Comparison of ENCODE assay signal across 8 cellular contexts in genomic region chr7:100829150-100829716, GRCh38. TPM values are rescaled to one million over a fixed set of nuclear protein-coding genes. Genes with fewer than 3 reads are reported as not detected.
A peak's percentile ranks its signal among the peaks of the same experiment; 100 is the strongest.
DNase-seq lines count a peak whose midpoint lies in the region; ATAC-seq, FAIRE-seq and TF ChIP-seq lines count a peak whose summit lies in the region.
"Had no signal": no experiment of that assay in that cellular context is flagged by ENCODE, and none has a peak within 500 bp of the region (broad histone marks: within the 10 kb centered on the region; RNA-seq: fewer than 3 reads in every experiment).

No MANE protein-coding gene starts in this region.

- H3K4me3 ChIP-seq in H1 (ENCODE audit: extremely low read depth in 1 of 4, insufficient read depth in 2 of 4, low read depth in 3 of 4, low read length in 4 of 4): peak overlapping the region in 1 of 4 experiments; percentile 100; a peak in 1 of 8 replicates
- no peak overlapping the region for H3K4me3 ChIP-seq in mesodermal cell (ENCODE audit: extremely low read depth, insufficient read depth, low read length, poor library complexity, severe bottlenecking)

- peaks cover 0 to 11% (median 9%) of the 10 kb centered on the region in 4 experiments; a peak in 6 of 7 replicates for H3K4me1 ChIP-seq in H1 (replicated peaks in 1 of 4; ENCODE audit: control insufficient read depth in 3 of 4, insufficient read depth in 4 of 4, low read length in 3 of 4)
- peaks cover 13% of the 10 kb centered on the region for H3K4me1 ChIP-seq in mesodermal cell (ENCODE audit: control insufficient read depth, insufficient read depth, low read length, poor library complexity, severe bottlenecking)

- no peaks in the 10 kb centered on the region for H3K9me3 ChIP-seq in CD4-positive, alpha-beta T cell (ENCODE audit: control insufficient read depth, low read length)
- H3K9me3 ChIP-seq in H1 (ENCODE audit: insufficient read depth in 2 of 2, low read depth in 1 of 2, low read length in 1 of 2) (no peaks in the 10 kb centered on the region), mesodermal cell (ENCODE audit: control insufficient read depth, low read length) (no peaks in the 10 kb centered on the region)
- H3K9me3 ChIP-seq: ascending aorta had no signal

- no peak for TF ChIP-seq CTCF in CD4-positive, alpha-beta T cell (IDR thresholded peaks at IDR 0.05)
- no peak for TF ChIP-seq CTCF in H1 (IDR thresholded peaks at IDR 0.05; ENCODE audit: control extremely low read depth in 1 of 3, insufficient read depth in 1 of 3, low read depth in 1 of 3, low read length in 3 of 3)

- no peak overlapping the region for H3K14ac ChIP-seq in H1 (ENCODE audit: insufficient read length)

- peak overlapping the region; percentile 42 for H3K4me3 Mint-ChIP-seq in CD4-positive, alpha-beta T cell
- no peak overlapping the region for H3K4me3 Mint-ChIP-seq in activated T-cell treated with anti-CD3 and anti-CD28 coated beads, Interleukin-2, amount 50 U/mL, for 4 hours
- H3K4me3 Mint-ChIP-seq: activated CD8-positive, alpha-beta T cell treated with anti-CD3 and anti-CD28 coated beads for 36 hours had no signal

- no peak overlapping the region; the same call in 1 of the 2 replicates for H2AK5ac ChIP-seq in H1 (ENCODE audit: low read depth, low read length)

- H3K4me2 ChIP-seq in H1 (ENCODE audit: insufficient read depth in 1 of 2, low read depth in 2 of 2, low read length in 2 of 2): peak overlapping the region; percentile 34 to 82; a peak in 3 of 4 replicates

- H3K56ac ChIP-seq in H1 (replicated peaks; ENCODE audit: insufficient read length, low read depth, low read length): no peak overlapping the region

- intact Hi-C loops in CD4-positive, alpha-beta T cell (cut with DNase I, micrococcal nuclease): no loop called here

- H3K23ac ChIP-seq in H1 (ENCODE audit: insufficient read length): no peak overlapping the region

- H3K4me1 Mint-ChIP-seq in CD4-positive, alpha-beta T cell (ENCODE audit: low read depth): peaks cover 24% of the 10 kb centered on the region
- H3K4me1 Mint-ChIP-seq in activated T-cell treated with anti-CD3 and anti-CD28 coated beads, Interleukin-2, amount 50 U/mL, for 4 hours (ENCODE audit: low read depth): peaks cover 17% of the 10 kb centered on the region

- TF ChIP-seq EP300 in H1 (IDR thresholded peaks at IDR 0.05; ENCODE audit: borderline replicate concordance in 1 of 2, low read depth in 2 of 2, low read length in 2 of 2): no peak

- H3K18ac ChIP-seq in H1 (ENCODE audit: extremely low read depth, low read length): no peak overlapping the region; the same call in none of the 2 replicates

- FAIRE-seq in H1 (lab: Jason Lieb, UNC): no peak

- no peak for DNase-seq in CD4-positive, alpha-beta T cell
- DNase-seq in H1 (ENCODE audit: low read depth in 1 of 2, low spot score in 2 of 2) (no peak), NCI-H345 treated with DMSO at 0.1 percent for 48 hours (lab: John Stamatoyannopoulos, UW; ENCODE audit: unreplicated experiment) (no peak), NCI-H226 (no peak)
- DNase-seq in activated T-cell treated with anti-CD3 and anti-CD28 coated beads, Interleukin-2, amount 50 U/mL, for 4 hours: no peak
- DNase-seq: activated CD8-positive, alpha-beta T cell treated with anti-CD3 and anti-CD28 coated beads for 36 hours had no signal

- peaks cover 37% of the 10 kb centered on the region for H3K27me3 ChIP-seq in CD4-positive, alpha-beta T cell (ENCODE audit: control insufficient read depth, insufficient read depth, low read length)
- H3K27me3 ChIP-seq in H1 (replicated peaks in 1 of 4; ENCODE audit: control insufficient read depth in 3 of 4, extremely low read depth in 1 of 4, insufficient read depth in 3 of 4, low read length in 3 of 4): no peaks in the 10 kb centered on the region

- H4K8ac ChIP-seq in H1 (ENCODE audit: extremely low read depth, insufficient read depth, low read length): peak overlapping the region; percentile 31; the same call in 1 of the 2 replicates

- H3K9ac ChIP-seq in H1 (replicated peaks in 1 of 4; ENCODE audit: extremely low read depth in 1 of 4, low read depth in 3 of 4, low read length in 3 of 4): no peak overlapping the region; a peak in 2 of 7 replicates

- no peak for ATAC-seq in CD4-positive, alpha-beta T cell (ENCODE audit: poor library complexity)
- ATAC-seq in activated T-cell treated with anti-CD3 and anti-CD28 coated beads, Interleukin-2, amount 50 U/mL, for 4 hours: no peak
- ATAC-seq: activated CD8-positive, alpha-beta T cell treated with anti-CD3 and anti-CD28 coated beads for 36 hours had no signal

- POLR2A ChIA-PET in CD4-positive, alpha-beta T cell (lab: Charles Lee): no interaction called here
- POLR2A ChIA-PET in H1 (lab: Charles Lee; ENCODE audit: partially characterized antibody): interaction anchor here (0.7 to 6.5 kb wide), 9 partner anchors 7 to 216 kb away, joined by 4 to 76 read pairs (median 9); partner anchors contain the start of genes MOSPD3, SLC12A9 and SRRT

- H3K79me1 ChIP-seq in H1 (ENCODE audit: low read depth, low read length): peaks cover 7% of the 10 kb centered on the region

- H3K4ac ChIP-seq in H1 (replicated peaks; ENCODE audit: insufficient read length, low read depth, low read length): peak overlapping the region; percentile 58

- no peak overlapping the region for H2AFZ ChIP-seq in H1 (ENCODE audit: low read length)

- H3K36me3 ChIP-seq in H1 (ENCODE audit: control insufficient read depth in 2 of 4, insufficient read depth in 4 of 4, low read length in 3 of 4) (no peaks in the 10 kb centered on the region; a peak in 1 of 8 replicates), mesodermal cell (ENCODE audit: control insufficient read depth, insufficient read depth, low read length) (peaks cover 16% of the 10 kb centered on the region)
- H3K36me3 ChIP-seq: ascending aorta had no signal

- no peaks in the 10 kb centered on the region for H3K9me3 Mint-ChIP-seq in CD4-positive, alpha-beta T cell
- H3K9me3 Mint-ChIP-seq in activated T-cell treated with anti-CD3 and anti-CD28 coated beads, Interleukin-2, amount 50 U/mL, for 4 hours: no peaks in the 10 kb centered on the region
- H3K9me3 Mint-ChIP-seq: activated CD8-positive, alpha-beta T cell treated with anti-CD3 and anti-CD28 coated beads for 36 hours had no signal

- H2BK120ac ChIP-seq in H1 (replicated peaks; ENCODE audit: low read depth, low read length): no peak overlapping the region

- 67% methylated on average over 20 of the region's 20 CpGs; no CpG with 5 or more reads in 1 of the 2 experiments for WGBS in H1 (ENCODE audit: extremely low coverage in 1 of 2, insufficient coverage in 1 of 2, insufficient read length in 1 of 2, insufficient replicate concordance in 2 of 2, low coverage in 1 of 2, low lambda C conversion rate in 2 of 2, missing lambda C conversion rate in 1 of 2), 2 experiments
- 68 to 70% methylated on average over 16 to 19 of the region's 20 CpGs for WGBS in mesodermal cell (ENCODE audit: insufficient coverage in 2 of 2), 2 experiments

- peak overlapping the region; percentile 44 for H2BK5ac ChIP-seq in H1 (ENCODE audit: low read depth, low read length)

- peaks cover 11 to 14% of the 10 kb centered on the region in 2 experiments for H4K20me1 ChIP-seq in H1 (replicated peaks in 1 of 2; ENCODE audit: control insufficient read depth in 1 of 2, insufficient read depth in 2 of 2, low read length in 2 of 2)

- no peak overlapping the region for H4K5ac ChIP-seq in H1 (ENCODE audit: insufficient read length, low read depth, low read length)

- H2BK20ac ChIP-seq in H1 (ENCODE audit: low read length): 0 out of 2 replicates have a peak overlapping the region, but pooled peaks have one; percentile 32

- TF ChIP-seq POLR2A in H1 (IDR thresholded peaks at IDR 0.05; ENCODE audit: control extremely low read depth in 1 of 2, low read depth in 2 of 2, low read length in 2 of 2): no peak

- H3K27ac ChIP-seq in CD4-positive, alpha-beta T cell (ENCODE audit: low read depth, low read length): no peak overlapping the region
- no peak overlapping the region for H3K27ac ChIP-seq in H1 (ENCODE audit: low read depth, low read length)
- H3K27ac ChIP-seq in mesodermal cell (ENCODE audit: low read depth, low read length, severe bottlenecking): peak overlapping the region; percentile 1

- H2BK12ac ChIP-seq in H1 (ENCODE audit: low read depth, low read length): 0 out of 2 replicates have a peak overlapping the region, but pooled peaks have one; percentile 3

- CTCF ChIA-PET in CD4-positive, alpha-beta T cell (lab: Charles Lee): interaction anchor here (1.2 kb wide), 1 partner anchor 22 kb away, joined by 3 read pairs; no protein-coding TSS in a partner anchor
- CTCF ChIA-PET in H1 (lab: Charles Lee; ENCODE audit: partially characterized antibody): interaction anchor here (0.6 to 3.9 kb wide), 5 partner anchors 8 to 270 kb away, joined by 4 to 65 read pairs (median 7); partner anchors contain the start of gene SLC12A9

- no peak overlapping the region for H3K27ac Mint-ChIP-seq in CD4-positive, alpha-beta T cell
- H3K27ac Mint-ChIP-seq: activated CD8-positive, alpha-beta T cell treated with anti-CD3 and anti-CD28 coated beads for 36 hours had no signal

- no peak for TF ChIP-seq RAD21 in H1 (IDR thresholded peaks at IDR 0.05 in 1 of 2, conservative IDR thresholded peaks at IDR 0.05 in 1 of 2; ENCODE audit: low read depth in 2 of 2, low read length in 2 of 2)

- peaks cover 7 to 28% of the 10 kb centered on the region in 2 experiments for H3K79me2 ChIP-seq in H1 (ENCODE audit: control insufficient read depth in 1 of 2, insufficient read depth in 2 of 2, low read length in 2 of 2)

- peaks cover 39% of the 10 kb centered on the region for H3K27me3 Mint-ChIP-seq in CD4-positive, alpha-beta T cell
- H3K27me3 Mint-ChIP-seq in activated T-cell treated with anti-CD3 and anti-CD28 coated beads, Interleukin-2, amount 50 U/mL, for 4 hours (ENCODE audit: low read depth): peaks cover 37% of the 10 kb centered on the region

- no peak overlapping the region for H4K91ac ChIP-seq in H1 (replicated peaks; ENCODE audit: insufficient read length, low read length)

- no peak overlapping the region for H2BK15ac ChIP-seq in H1 (ENCODE audit: low read length)

- no peaks in the 10 kb centered on the region for H3K36me3 Mint-ChIP-seq in CD4-positive, alpha-beta T cell (ENCODE audit: low read depth)
- H3K36me3 Mint-ChIP-seq in activated T-cell treated with anti-CD3 and anti-CD28 coated beads, Interleukin-2, amount 50 U/mL, for 4 hours (ENCODE audit: insufficient read depth): no peaks in the 10 kb centered on the region

- peaks cover 15% of the 10 kb centered on the region for H3K23me2 ChIP-seq in H1 (ENCODE audit: low read depth, low read length)

RNA-seq across cellular contexts. Expression of gene EPHB4, which starts 1.9 kb away (rescaled TPM):
- total RNA-seq in CD4-positive, alpha-beta T cell: 1 to 10 TPM; 8.4 to 8.9 TPM
- 113 and 122 TPM in 2 replicates for total RNA-seq in H1 (2021; fragmentation: NEBNext Ultra II Directional; extraction: Animal tissue kit (Norgen Biotek cat#: 25700))
- 85.0 and 141 TPM in 2 replicates for polyA plus RNA-seq in H1 (2011; rRNA removed)
- polyA plus RNA-seq in H1 (2011; cell fraction: cytosol; rRNA removed): 99.8 TPM
- polyA plus RNA-seq in H1 (2011; cell fraction: nucleus; rRNA removed): 125 TPM
- 87.6 to 114 TPM (median 107 TPM) in 4 replicates for polyA plus RNA-seq in H1 (2012, experiment 1 of 2)
- polyA plus RNA-seq in H1 (2012, experiment 2 of 2): 115 TPM
- polyA plus RNA-seq in H1 (2013, experiment 1 of 2): 95.4 TPM
- polyA plus RNA-seq in H1 (2013, experiment 2 of 2): 95.7 TPM
- 97.8 and 111 TPM in 2 replicates for polyA minus RNA-seq in H1 (2011; rRNA and poly(A)+ RNA removed)
- 105 TPM for polyA minus RNA-seq in H1 (2011; cell fraction: cytosol; rRNA and poly(A)+ RNA removed)
- 57.6 TPM for polyA minus RNA-seq in H1 (2011; cell fraction: nucleus; rRNA and poly(A)+ RNA removed)
- polyA plus RNA-seq in mesodermal cell (2013, experiment 1 of 2): 80.4 TPM
- 63.6 TPM for polyA plus RNA-seq in mesodermal cell (2013, experiment 2 of 2)
- 1 to 10 TPM; 1.5 to 3.9 (median 2.6) TPM for total RNA-seq in activated T-cell treated with anti-CD3 and anti-CD28 coated beads, Interleukin-2, amount 50 U/mL, for 4 hours

RNA-seq across cellular contexts. Expression of gene SLC12A9, which starts 23.3 kb away (rescaled TPM):
- 10 to 100 TPM; 26.3 to 28.2 TPM for total RNA-seq in CD4-positive, alpha-beta T cell
- total RNA-seq in H1 (2021; fragmentation: NEBNext Ultra II Directional; extraction: Animal tissue kit (Norgen Biotek cat#: 25700)): 40.1 and 40.7 TPM in 2 replicates
- polyA plus RNA-seq in H1 (2011; rRNA removed): 31.4 and 54.0 TPM in 2 replicates
- polyA plus RNA-seq in H1 (2011; cell fraction: cytosol; rRNA removed): 28.5 TPM
- 74.3 TPM for polyA plus RNA-seq in H1 (2011; cell fraction: nucleus; rRNA removed)
- 25.4 to 35.3 TPM (median 33.8 TPM) in 4 replicates for polyA plus RNA-seq in H1 (2012, experiment 1 of 2)
- polyA plus RNA-seq in H1 (2012, experiment 2 of 2): 27.5 TPM
- polyA plus RNA-seq in H1 (2013, experiment 1 of 2): 33.2 TPM
- polyA plus RNA-seq in H1 (2013, experiment 2 of 2): 32.9 TPM
- polyA minus RNA-seq in H1 (2011; rRNA and poly(A)+ RNA removed): 13.1 and 22.4 TPM in 2 replicates
- 13.4 TPM for polyA minus RNA-seq in H1 (2011; cell fraction: cytosol; rRNA and poly(A)+ RNA removed)
- 13.4 TPM for polyA minus RNA-seq in H1 (2011; cell fraction: nucleus; rRNA and poly(A)+ RNA removed)
- 16.4 TPM for polyA plus RNA-seq in mesodermal cell (2013, experiment 1 of 2)
- 14.7 TPM for polyA plus RNA-seq in mesodermal cell (2013, experiment 2 of 2)
- total RNA-seq in activated T-cell treated with anti-CD3 and anti-CD28 coated beads, Interleukin-2, amount 50 U/mL, for 4 hours: 10 to 100 TPM; 22.9 to 31.7 (median 29.6) TPM

RNA-seq across cellular contexts. Expression of gene TRIP6, which starts 38.0 kb away (rescaled TPM):
- 1 to 10 TPM; 4.3 to 6.1 TPM for total RNA-seq in CD4-positive, alpha-beta T cell
- total RNA-seq in H1 (2021; fragmentation: NEBNext Ultra II Directional; extraction: Animal tissue kit (Norgen Biotek cat#: 25700)): 103 and 109 TPM in 2 replicates
- polyA plus RNA-seq in H1 (2011; rRNA removed): 88.4 and 112 TPM in 2 replicates
- 112 TPM for polyA plus RNA-seq in H1 (2011; cell fraction: cytosol; rRNA removed)
- polyA plus RNA-seq in H1 (2011; cell fraction: nucleus; rRNA removed): 145 TPM
- 85.3 to 128 TPM (median 117 TPM) in 4 replicates for polyA plus RNA-seq in H1 (2012, experiment 1 of 2)
- polyA plus RNA-seq in H1 (2012, experiment 2 of 2): 101 TPM
- polyA plus RNA-seq in H1 (2013, experiment 1 of 2): 56.2 TPM
- polyA plus RNA-seq in H1 (2013, experiment 2 of 2): 51.7 TPM
- 34.4 and 35.9 TPM in 2 replicates for polyA minus RNA-seq in H1 (2011; rRNA and poly(A)+ RNA removed)
- polyA minus RNA-seq in H1 (2011; cell fraction: cytosol; rRNA and poly(A)+ RNA removed): 43.7 TPM
- polyA minus RNA-seq in H1 (2011; cell fraction: nucleus; rRNA and poly(A)+ RNA removed): 36.9 TPM
- polyA plus RNA-seq in mesodermal cell (2013, experiment 1 of 2): 86.0 TPM
- polyA plus RNA-seq in mesodermal cell (2013, experiment 2 of 2): 68.8 TPM
- 10 to 100 TPM; 44.9 to 47.7 (median 45.4) TPM for total RNA-seq in activated T-cell treated with anti-CD3 and anti-CD28 coated beads, Interleukin-2, amount 50 U/mL, for 4 hours

RNA-seq across cellular contexts. Expression of gene SRRT, which starts 45.7 kb away (rescaled TPM):
- total RNA-seq in CD4-positive, alpha-beta T cell: 100 to 1,000 TPM; 355 to 382 TPM
- total RNA-seq in H1 (2021; fragmentation: NEBNext Ultra II Directional; extraction: Animal tissue kit (Norgen Biotek cat#: 25700)): 237 and 239 TPM in 2 replicates
- 66.7 and 103 TPM in 2 replicates for polyA plus RNA-seq in H1 (2011; rRNA removed)
- 78.5 TPM for polyA plus RNA-seq in H1 (2011; cell fraction: cytosol; rRNA removed)
- 456 TPM for polyA plus RNA-seq in H1 (2011; cell fraction: nucleus; rRNA removed)
- polyA plus RNA-seq in H1 (2012, experiment 1 of 2): 212 to 245 TPM (median 235 TPM) in 4 replicates
- polyA plus RNA-seq in H1 (2012, experiment 2 of 2): 131 TPM
- 167 TPM for polyA plus RNA-seq in H1 (2013, experiment 1 of 2)
- 144 TPM for polyA plus RNA-seq in H1 (2013, experiment 2 of 2)
- 44.1 and 59.4 TPM in 2 replicates for polyA minus RNA-seq in H1 (2011; rRNA and poly(A)+ RNA removed)
- polyA minus RNA-seq in H1 (2011; cell fraction: cytosol; rRNA and poly(A)+ RNA removed): 112 TPM
- 143 TPM for polyA minus RNA-seq in H1 (2011; cell fraction: nucleus; rRNA and poly(A)+ RNA removed)
- 89.6 TPM for polyA plus RNA-seq in mesodermal cell (2013, experiment 1 of 2)
- 82.7 TPM for polyA plus RNA-seq in mesodermal cell (2013, experiment 2 of 2)
- 100 to 1,000 TPM; 406 to 450 (median 436) TPM for total RNA-seq in activated T-cell treated with anti-CD3 and anti-CD28 coated beads, Interleukin-2, amount 50 U/mL, for 4 hours

Comparison
In these comparisons a context has a peak if more than half of its experiments do, and no peak if none do; other contexts are left out.
1. RNA of gene EPHB4, which starts 1.9 kb away (total RNA-seq): 113 to 122 TPM in H1; 8.4 to 8.9 TPM in CD4-positive, alpha-beta T cell and 1.5 to 3.9 TPM in activated T-cell treated with anti-CD3 and anti-CD28 coated beads, Interleukin-2, amount 50 U/mL, for 4 hours; every median in the first group is over 10 times any median in the second.
2. RNA of gene TRIP6, which starts 38.0 kb away (total RNA-seq): 103 to 109 TPM in H1 and 44.9 to 47.7 TPM in activated T-cell treated with anti-CD3 and anti-CD28 coated beads, Interleukin-2, amount 50 U/mL, for 4 hours; 4.3 to 6.1 TPM in CD4-positive, alpha-beta T cell; every median in the first group is over 4 times any median in the second.